8 cellular contexts compared by ENCODE assay signal in genomic region chr1:234963180-234963903, GRCh38.
DNase-seq lines count a peak whose midpoint lies in the region; ATAC-seq and TF ChIP-seq lines count a peak whose summit lies in the region.

No MANE protein-coding gene starts in this region.

- H3K4me3 Mint-ChIP-seq in endothelial cell (ENCODE audit: unreplicated experiment) (no peak overlapping the region), nephron progenitor cell (no peak overlapping the region)

- DNase-seq in GM06990 (ENCODE audit: extremely low read depth, insufficient read length): peak; percentile 96
- DNase-seq in NCI-H2107 treated with DMSO at 0.1 percent for 48 hours (lab: John Stamatoyannopoulos, UW; ENCODE audit: unreplicated experiment): peak; percentile 95
- DNase-seq in activated CD8-positive, alpha-beta memory T cell treated with anti-CD3 and anti-CD28 coated beads for 24 hours: peak; percentile 89
- no peak for DNase-seq in endothelial cell (ENCODE audit: low spot score)
- no peak for DNase-seq in nephron progenitor cell
- no peak for DNase-seq in NCI-H1694 treated with DMSO at 0.1 percent for 48 hours (lab: John Stamatoyannopoulos, UW)

- H3K9ac ChIP-seq in subcutaneous abdominal adipose tissue (ENCODE audit: low read length in 5 of 5): peak overlapping the region in 2 of 5 donors; percentile 21 to 66

- TF ChIP-seq CTCF in GM06990 (IDR thresholded peaks at IDR 0.05; ENCODE audit: insufficient read depth, low read length, poor library complexity, severe bottlenecking) (no peak), endothelial cell (IDR thresholded peaks at IDR 0.05; ENCODE audit: unreplicated experiment) (no peak), nephron progenitor cell (IDR thresholded peaks at IDR 0.05) (no peak)

- H3K4me1 Mint-ChIP-seq in endothelial cell (ENCODE audit: unreplicated experiment) (peaks cover 52% of the 10 kb centered on the region), nephron progenitor cell (peaks cover 80% of the 10 kb centered on the region)

- H3K4me1 ChIP-seq in subcutaneous abdominal adipose tissue (ENCODE audit: control insufficient read depth in 5 of 5, insufficient read depth in 5 of 5, low read length in 5 of 5): peaks cover 20 to 67% (median 55%) of the 10 kb centered on the region in 5 donors

- no peak overlapping the region; the same call in 1 of the 2 replicates for H3K4me3 ChIP-seq in GM06990 (replicated peaks; ENCODE audit: low read depth, low read length)
- peak overlapping the region in 4 of 5 donors; percentile 3 to 33 (median 8) for H3K4me3 ChIP-seq in subcutaneous abdominal adipose tissue (ENCODE audit: low read depth in 1 of 5, low read length in 5 of 5)

- peak overlapping the region; percentile 87 for H3K27ac ChIP-seq in subcutaneous abdominal adipose tissue (ENCODE audit: low read depth, low read length)

- H3K9me3 ChIP-seq in subcutaneous abdominal adipose tissue (ENCODE audit: control insufficient read depth in 5 of 5, low read length in 5 of 5): no peaks in the 10 kb centered on the region

- H3K9me3 Mint-ChIP-seq in endothelial cell (ENCODE audit: unreplicated experiment) (no peaks in the 10 kb centered on the region), nephron progenitor cell (no peaks in the 10 kb centered on the region)

- H3K27ac Mint-ChIP-seq in endothelial cell (ENCODE audit: unreplicated experiment): peak overlapping the region; percentile 62
- H3K27ac Mint-ChIP-seq in nephron progenitor cell: peak overlapping the region; percentile 86

- H3K27me3 Mint-ChIP-seq in endothelial cell (ENCODE audit: unreplicated experiment): peaks cover 1% of the 10 kb centered on the region
- no peaks in the 10 kb centered on the region for H3K27me3 Mint-ChIP-seq in nephron progenitor cell (ENCODE audit: low read depth, poor library complexity)

- H3K36me3 Mint-ChIP-seq in endothelial cell (ENCODE audit: low read depth, unreplicated experiment) (peaks cover 2% of the 10 kb centered on the region), nephron progenitor cell (ENCODE audit: low read depth) (no peaks in the 10 kb centered on the region)

- H3K27me3 ChIP-seq in GM06990 (replicated peaks; ENCODE audit: control insufficient read depth, insufficient read depth, low read length): no peaks in the 10 kb centered on the region
- H3K27me3 ChIP-seq in subcutaneous abdominal adipose tissue (ENCODE audit: control insufficient read depth in 5 of 5, insufficient read depth in 4 of 5, low read length in 5 of 5): no peaks in the 10 kb centered on the region

- H3K36me3 ChIP-seq in GM06990 (ENCODE audit: control insufficient read depth, insufficient read depth, low read length) (no peaks in the 10 kb centered on the region), subcutaneous abdominal adipose tissue (ENCODE audit: control insufficient read depth in 5 of 5, insufficient read depth in 5 of 5, low read length in 5 of 5) (no peaks in the 10 kb centered on the region)

- peak; percentile 84 for ATAC-seq in HG02610 (IDR thresholded peaks at IDR 0.05; ENCODE audit: unreplicated experiment)

Comparison
In these comparisons a context has a peak if more than half of its experiments do, and no peak if none do; other contexts are left out.
1. DNase-seq: peak in GM06990 (single experiment), NCI-H2107 treated with DMSO at 0.1 percent for 48 hours (single experiment) and activated CD8-positive, alpha-beta memory T cell treated with anti-CD3 and anti-CD28 coated beads for 24 hours (single experiment); none in endothelial cell (single experiment), nephron progenitor cell (single experiment) and NCI-H1694 treated with DMSO at 0.1 percent for 48 hours (single experiment).